8 cellular contexts compared by ENCODE assay signal in the genomic region with DNA sequence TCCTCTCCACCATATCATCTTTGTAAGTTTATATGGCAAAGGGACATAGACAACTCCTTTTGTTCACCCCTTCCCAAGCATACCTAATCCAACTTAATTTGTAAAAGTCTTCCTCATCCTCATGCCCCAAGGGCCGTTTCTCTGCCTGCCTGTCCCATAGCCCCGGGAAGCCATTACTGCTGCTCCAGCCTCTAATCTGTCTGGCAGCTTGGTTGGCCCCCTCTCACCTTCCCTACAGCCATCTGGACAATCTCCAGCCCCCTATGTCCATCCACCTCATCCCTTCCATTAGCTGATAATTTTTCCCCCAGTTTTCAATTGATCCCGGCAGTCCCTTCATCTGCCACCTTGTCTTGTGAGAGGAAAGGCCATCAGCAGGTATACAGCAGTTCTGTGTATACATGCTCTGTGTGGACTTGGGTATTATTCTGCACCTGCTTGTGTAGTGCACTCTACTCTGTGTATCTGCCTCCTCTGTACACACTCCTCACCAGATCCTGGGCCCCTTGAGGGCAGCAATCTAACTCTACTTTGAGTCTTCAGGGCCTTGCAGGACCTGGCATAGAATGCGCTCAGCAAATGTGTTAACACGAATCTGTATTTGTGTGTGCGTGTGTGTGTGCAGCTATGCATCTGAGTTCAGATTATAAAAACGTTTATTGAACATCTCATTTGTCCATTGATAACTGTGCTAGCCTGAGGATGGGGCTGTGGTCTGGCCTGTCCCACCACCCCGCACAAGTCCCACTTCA. TPM values are rescaled to one million over a fixed set of nuclear protein-coding genes. Genes with fewer than 3 reads are reported as not detected.
DNase-seq lines count a peak whose midpoint lies in the region; ATAC-seq and TF ChIP-seq lines count a peak whose summit lies in the region.

No MANE protein-coding gene starts in this region.

- no peaks in the 10 kb centered on the region for H3K27me3 ChIP-seq in body of pancreas
- H3K27me3 ChIP-seq in lung (ENCODE audit: control insufficient read depth, insufficient read depth): no peaks in the 10 kb centered on the region
- no peaks in the 10 kb centered on the region for H3K27me3 ChIP-seq in vagina

- peak overlapping the region; percentile 99 to 100 (median 100) for H3K27ac ChIP-seq in body of pancreas
- H3K27ac ChIP-seq in lung (ENCODE audit: low read depth in 1 of 2, low read length in 1 of 2): peak overlapping the region; percentile 100
- peak overlapping the region; percentile 99 for H3K27ac ChIP-seq in vagina

- H3K4me1 ChIP-seq in body of pancreas: peaks cover 48% of the 10 kb centered on the region
- H3K4me1 ChIP-seq in lung (ENCODE audit: control insufficient read depth in 2 of 2, insufficient read depth in 2 of 2, low read length in 2 of 2): peaks cover 24 to 26% of the 10 kb centered on the region in 2 donors
- peaks cover 60% of the 10 kb centered on the region for H3K4me1 ChIP-seq in vagina

- TF ChIP-seq CTCF in body of pancreas (IDR thresholded peaks at IDR 0.05): no peak
- TF ChIP-seq CTCF in lung (IDR thresholded peaks at IDR 0.05; ENCODE audit: control extremely low read depth, extremely low read depth): no peak
- TF ChIP-seq CTCF in vagina (IDR thresholded peaks at IDR 0.05): no peak

- H3K9me3 ChIP-seq in body of pancreas: no peaks in the 10 kb centered on the region
- no peaks in the 10 kb centered on the region for H3K9me3 ChIP-seq in lung (ENCODE audit: control insufficient read depth in 2 of 2, insufficient read depth in 1 of 2, low read length in 1 of 2)
- no peaks in the 10 kb centered on the region for H3K9me3 ChIP-seq in vagina

- intact Hi-C loops in body of pancreas (cut with DNase I) (no loop called here), vagina (cut with DNase I) (no loop called here)

- H3K36me3 ChIP-seq in body of pancreas (replicated peaks in 1 of 2; ENCODE audit: insufficient read depth in 1 of 2, low read depth in 2 of 2) (no peaks in the 10 kb centered on the region), lung (ENCODE audit: control insufficient read depth in 2 of 2, insufficient read depth in 2 of 2, low read length in 2 of 2) (no peaks in the 10 kb centered on the region), vagina (no peaks in the 10 kb centered on the region)

- ATAC-seq in body of pancreas (no peak), lung (ENCODE audit: insufficient read depth, low FRiP score) (no peak), HG03159 (IDR thresholded peaks at IDR 0.05; ENCODE audit: unreplicated experiment) (no peak)

- DNase-seq in NCI-H748 (lab: John Stamatoyannopoulos, UW; ENCODE audit: unreplicated experiment): peak; percentile 35
- DNase-seq in NCI-H748 treated with DMSO at 0.1 percent for 48 hours (lab: John Stamatoyannopoulos, UW): no peak
- DNase-seq in NCI-H2227 treated with DMSO at 0.1 percent for 48 hours (lab: John Stamatoyannopoulos, UW): peak; percentile 25
- DNase-seq in body of pancreas: no peak
- DNase-seq in lung (ENCODE audit: low spot score): no peak
- no peak for DNase-seq in vagina (ENCODE audit: extremely low spot score in 2 of 2)
- DNase-seq in cerebellum (ENCODE audit: low spot score): no peak

- H3K4me3 ChIP-seq in body of pancreas (no peak overlapping the region), lung (no peak overlapping the region), vagina (peak overlapping the region; percentile 30 to 41)

- WGBS in body of pancreas, 2 donors: 40 to 44% methylated on average over 8 of the region's 8 CpGs
- WGBS in lung, 2 donors: 26 to 35% methylated on average over 8 of the region's 8 CpGs

- TF ChIP-seq POLR2A in body of pancreas (IDR thresholded peaks at IDR 0.05): no peak
- TF ChIP-seq POLR2A in vagina (IDR thresholded peaks at IDR 0.05): no peak

RNA-seq across cellular contexts. Expression of gene MEF2D, which starts 3.7 kb away (rescaled TPM):
- total RNA-seq in body of pancreas (10 to 100 TPM; 15.6 to 18.1 TPM), lung (10 to 100 TPM; 23.0 to 52.5 TPM), vagina (33.9 TPM), cerebellum (6.5 TPM)
- polyA plus RNA-seq in lung: 10 to 100 TPM; 23.0 to 23.3 TPM

Comparison
In these comparisons a context has a peak if more than half of its experiments do, and no peak if none do; other contexts are left out.
1. DNase-seq: peak in NCI-H748 (single experiment) and NCI-H2227 treated with DMSO at 0.1 percent for 48 hours (single experiment); none in NCI-H748 treated with DMSO at 0.1 percent for 48 hours (single experiment), body of pancreas (0 of 4), lung (single experiment), vagina (0 of 2) and cerebellum (single experiment).
2. H3K4me3 ChIP-seq: peak in vagina (2 of 2); none in body of pancreas (0 of 2) and lung (single experiment).
3. Peak in every context shown above with its lines, with median percentiles within 50 percentile points of each other: H3K27ac ChIP-seq.